Comparison of ENCODE assay signal across 1 cellular context in the genomic region with DNA sequence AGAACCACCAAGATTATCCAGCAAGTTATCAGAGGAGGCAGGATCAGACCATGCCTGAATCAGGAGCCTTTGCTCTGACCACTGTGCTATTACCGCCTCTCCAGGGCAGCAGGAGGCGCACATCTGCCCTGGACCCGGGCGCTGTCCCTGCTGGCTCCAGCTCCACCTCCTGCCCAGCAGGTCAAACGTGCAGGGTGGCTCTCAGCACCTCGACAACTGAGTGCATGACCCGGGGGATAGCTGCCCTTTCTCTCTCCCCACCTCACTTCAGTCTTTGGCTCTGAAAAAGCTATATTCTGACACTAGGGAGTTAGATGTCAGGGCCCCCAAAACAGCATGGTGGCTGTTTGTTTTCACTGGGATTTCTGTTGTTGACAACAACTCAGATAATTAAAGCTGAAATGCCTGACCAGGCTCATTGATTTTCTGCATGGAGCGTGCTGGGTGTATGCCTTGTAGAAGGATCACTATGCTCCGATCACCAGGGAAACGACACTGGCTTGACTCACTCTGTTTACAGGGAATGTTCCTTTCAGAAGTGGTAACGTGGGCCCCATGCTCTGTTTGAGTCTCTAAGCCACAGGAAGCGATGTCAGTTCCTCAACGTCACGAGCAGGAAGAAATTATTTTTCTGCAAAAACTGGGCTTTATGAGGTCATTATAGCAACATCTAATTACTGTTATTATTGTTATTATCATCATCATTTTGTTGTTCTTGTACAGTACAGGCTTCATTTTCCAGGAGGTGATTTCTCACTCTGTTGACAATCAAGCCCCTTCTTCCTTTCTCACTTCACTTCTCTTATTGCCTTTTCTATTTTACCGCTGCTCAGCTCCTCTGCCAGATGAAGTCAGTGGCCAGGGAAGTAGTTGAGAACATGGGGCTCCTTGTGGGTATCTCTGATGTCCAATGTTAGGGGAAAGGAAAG.
A peak's percentile ranks its signal among the peaks of the same experiment; 100 is the strongest.
TF ChIP-seq lines count a peak whose summit lies in the region.

No MANE protein-coding gene starts in this region.

TF ChIP-seq in HepG2, 621 proteins besides CTCF, POLR2A, EP300 and RAD21 (continued from another document and continues in another):
- TF ChIP-seq, protein P1, sequence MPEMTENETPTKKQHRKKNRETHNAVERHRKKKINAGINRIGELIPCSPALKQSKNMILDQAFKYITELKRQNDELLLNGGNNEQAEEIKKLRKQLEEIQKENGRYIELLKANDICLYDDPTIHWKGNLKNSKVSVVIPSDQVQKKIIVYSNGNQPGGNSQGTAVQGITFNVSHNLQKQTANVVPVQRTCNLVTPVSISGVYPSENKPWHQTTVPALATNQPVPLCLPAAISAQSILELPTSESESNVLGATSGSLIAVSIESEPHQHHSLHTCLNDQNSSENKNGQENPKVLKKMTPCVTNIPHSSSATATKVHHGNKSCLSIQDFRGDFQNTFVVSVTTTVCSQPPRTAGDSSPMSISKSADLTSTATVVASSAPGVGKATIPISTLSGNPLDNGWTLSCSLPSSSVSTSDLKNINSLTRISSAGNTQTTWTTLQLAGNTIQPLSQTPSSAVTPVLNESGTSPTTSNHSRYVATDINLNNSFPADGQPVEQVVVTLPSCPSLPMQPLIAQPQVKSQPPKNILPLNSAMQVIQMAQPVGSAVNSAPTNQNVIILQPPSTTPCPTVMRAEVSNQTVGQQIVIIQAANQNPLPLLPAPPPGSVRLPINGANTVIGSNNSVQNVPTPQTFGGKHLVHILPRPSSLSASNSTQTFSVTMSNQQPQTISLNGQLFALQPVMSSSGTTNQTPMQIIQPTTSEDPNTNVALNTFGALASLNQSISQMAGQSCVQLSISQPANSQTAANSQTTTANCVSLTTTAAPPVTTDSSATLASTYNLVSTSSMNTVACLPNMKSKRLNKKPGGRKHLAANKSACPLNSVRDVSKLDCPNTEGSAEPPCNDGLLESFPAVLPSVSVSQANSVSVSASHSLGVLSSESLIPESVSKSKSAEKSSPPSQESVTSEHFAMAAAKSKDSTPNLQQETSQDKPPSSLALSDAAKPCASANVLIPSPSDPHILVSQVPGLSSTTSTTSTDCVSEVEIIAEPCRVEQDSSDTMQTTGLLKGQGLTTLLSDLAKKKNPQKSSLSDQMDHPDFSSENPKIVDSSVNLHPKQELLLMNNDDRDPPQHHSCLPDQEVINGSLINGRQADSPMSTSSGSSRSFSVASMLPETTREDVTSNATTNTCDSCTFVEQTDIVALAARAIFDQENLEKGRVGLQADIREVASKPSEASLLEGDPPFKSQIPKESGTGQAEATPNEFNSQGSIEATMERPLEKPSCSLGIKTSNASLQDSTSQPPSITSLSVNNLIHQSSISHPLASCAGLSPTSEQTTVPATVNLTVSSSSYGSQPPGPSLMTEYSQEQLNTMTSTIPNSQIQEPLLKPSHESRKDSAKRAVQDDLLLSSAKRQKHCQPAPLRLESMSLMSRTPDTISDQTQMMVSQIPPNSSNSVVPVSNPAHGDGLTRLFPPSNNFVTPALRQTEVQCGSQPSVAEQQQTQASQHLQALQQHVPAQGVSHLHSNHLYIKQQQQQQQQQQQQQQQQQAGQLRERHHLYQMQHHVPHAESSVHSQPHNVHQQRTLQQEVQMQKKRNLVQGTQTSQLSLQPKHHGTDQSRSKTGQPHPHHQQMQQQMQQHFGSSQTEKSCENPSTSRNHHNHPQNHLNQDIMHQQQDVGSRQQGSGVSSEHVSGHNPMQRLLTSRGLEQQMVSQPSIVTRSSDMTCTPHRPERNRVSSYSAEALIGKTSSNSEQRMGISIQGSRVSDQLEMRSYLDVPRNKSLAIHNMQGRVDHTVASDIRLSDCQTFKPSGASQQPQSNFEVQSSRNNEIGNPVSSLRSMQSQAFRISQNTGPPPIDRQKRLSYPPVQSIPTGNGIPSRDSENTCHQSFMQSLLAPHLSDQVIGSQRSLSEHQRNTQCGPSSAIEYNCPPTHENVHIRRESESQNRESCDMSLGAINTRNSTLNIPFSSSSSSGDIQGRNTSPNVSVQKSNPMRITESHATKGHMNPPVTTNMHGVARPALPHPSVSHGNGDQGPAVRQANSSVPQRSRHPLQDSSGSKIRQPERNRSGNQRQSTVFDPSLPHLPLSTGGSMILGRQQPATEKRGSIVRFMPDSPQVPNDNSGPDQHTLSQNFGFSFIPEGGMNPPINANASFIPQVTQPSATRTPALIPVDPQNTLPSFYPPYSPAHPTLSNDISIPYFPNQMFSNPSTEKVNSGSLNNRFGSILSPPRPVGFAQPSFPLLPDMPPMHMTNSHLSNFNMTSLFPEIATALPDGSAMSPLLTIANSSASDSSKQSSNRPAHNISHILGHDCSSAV (CRISPR knock-in tag; IDR thresholded peaks at IDR 0.05; ENCODE audit: borderline replicate concordance): no peak
- TF ChIP-seq PPARG (CRISPR knock-in tag; conservative IDR thresholded peaks at IDR 0.05) (no peak; the same call in 1 of the 2 replicates), NR2F2 (IDR thresholded peaks at IDR 0.05; ENCODE audit: borderline replicate concordance, low read depth) (peak; percentile 73), MIER3 (CRISPR knock-in tag; IDR thresholded peaks at IDR 0.05; ENCODE audit: borderline replicate concordance) (peak; percentile 63; the same call in 1 of the 2 replicates), ZNF468 (CRISPR knock-in tag; IDR thresholded peaks at IDR 0.05) (0 out of 2 replicates have a peak, but pooled peaks have one; percentile 25), SNAPC2 (CRISPR knock-in tag; IDR thresholded peaks at IDR 0.05) (no peak), ZNF496 (CRISPR knock-in tag; IDR thresholded peaks at IDR 0.05; ENCODE audit: insufficient replicate concordance) (no peak), ARNTL (CRISPR knock-in tag; IDR thresholded peaks at IDR 0.05) (no peak), MLLT10 (CRISPR knock-in tag; IDR thresholded peaks at IDR 0.05) (no peak), KLF13 (CRISPR knock-in tag; IDR thresholded peaks at IDR 0.05) (no peak), ZNF263 (CRISPR knock-in tag; IDR thresholded peaks at IDR 0.05) (no peak), RFXANK (CRISPR knock-in tag; IDR thresholded peaks at IDR 0.05) (no peak), NCOR1 (IDR thresholded peaks at IDR 0.05; ENCODE audit: borderline replicate concordance, low read length) (no peak), ZNF607 (CRISPR knock-in tag; IDR thresholded peaks at IDR 0.05; ENCODE audit: borderline replicate concordance) (peak; percentile 84; the same call in 1 of the 2 replicates), ATAD3A (CRISPR knock-in tag; IDR thresholded peaks at IDR 0.05) (no peak), FOSL2 (CRISPR knock-in tag; IDR thresholded peaks at IDR 0.05) (peak; percentile 92)
- TF ChIP-seq, protein P2, sequence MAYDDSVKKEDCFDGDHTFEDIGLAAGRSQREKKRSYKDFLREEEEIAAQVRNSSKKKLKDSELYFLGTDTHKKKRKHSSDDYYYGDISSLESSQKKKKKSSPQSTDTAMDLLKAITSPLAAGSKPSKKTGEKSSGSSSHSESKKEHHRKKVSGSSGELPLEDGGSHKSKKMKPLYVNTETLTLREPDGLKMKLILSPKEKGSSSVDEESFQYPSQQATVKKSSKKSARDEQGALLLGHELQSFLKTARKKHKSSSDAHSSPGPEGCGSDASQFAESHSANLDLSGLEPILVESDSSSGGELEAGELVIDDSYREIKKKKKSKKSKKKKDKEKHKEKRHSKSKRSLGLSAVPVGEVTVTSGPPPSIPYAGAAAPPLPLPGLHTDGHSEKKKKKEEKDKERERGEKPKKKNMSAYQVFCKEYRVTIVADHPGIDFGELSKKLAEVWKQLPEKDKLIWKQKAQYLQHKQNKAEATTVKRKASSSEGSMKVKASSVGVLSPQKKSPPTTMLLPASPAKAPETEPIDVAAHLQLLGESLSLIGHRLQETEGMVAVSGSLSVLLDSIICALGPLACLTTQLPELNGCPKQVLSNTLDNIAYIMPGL (CRISPR knock-in tag; IDR thresholded peaks at IDR 0.05; ENCODE audit: borderline replicate concordance in 1 of 2, low read depth in 1 of 2): peak; percentile 88 to 89
- TF ChIP-seq, protein P3, sequence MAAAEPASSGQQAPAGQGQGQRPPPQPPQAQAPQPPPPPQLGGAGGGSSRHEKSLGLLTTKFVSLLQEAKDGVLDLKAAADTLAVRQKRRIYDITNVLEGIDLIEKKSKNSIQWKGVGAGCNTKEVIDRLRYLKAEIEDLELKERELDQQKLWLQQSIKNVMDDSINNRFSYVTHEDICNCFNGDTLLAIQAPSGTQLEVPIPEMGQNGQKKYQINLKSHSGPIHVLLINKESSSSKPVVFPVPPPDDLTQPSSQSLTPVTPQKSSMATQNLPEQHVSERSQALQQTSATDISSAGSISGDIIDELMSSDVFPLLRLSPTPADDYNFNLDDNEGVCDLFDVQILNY (CRISPR knock-in tag; conservative IDR thresholded peaks at IDR 0.05): no peak
- TF ChIP-seq, protein P4, sequence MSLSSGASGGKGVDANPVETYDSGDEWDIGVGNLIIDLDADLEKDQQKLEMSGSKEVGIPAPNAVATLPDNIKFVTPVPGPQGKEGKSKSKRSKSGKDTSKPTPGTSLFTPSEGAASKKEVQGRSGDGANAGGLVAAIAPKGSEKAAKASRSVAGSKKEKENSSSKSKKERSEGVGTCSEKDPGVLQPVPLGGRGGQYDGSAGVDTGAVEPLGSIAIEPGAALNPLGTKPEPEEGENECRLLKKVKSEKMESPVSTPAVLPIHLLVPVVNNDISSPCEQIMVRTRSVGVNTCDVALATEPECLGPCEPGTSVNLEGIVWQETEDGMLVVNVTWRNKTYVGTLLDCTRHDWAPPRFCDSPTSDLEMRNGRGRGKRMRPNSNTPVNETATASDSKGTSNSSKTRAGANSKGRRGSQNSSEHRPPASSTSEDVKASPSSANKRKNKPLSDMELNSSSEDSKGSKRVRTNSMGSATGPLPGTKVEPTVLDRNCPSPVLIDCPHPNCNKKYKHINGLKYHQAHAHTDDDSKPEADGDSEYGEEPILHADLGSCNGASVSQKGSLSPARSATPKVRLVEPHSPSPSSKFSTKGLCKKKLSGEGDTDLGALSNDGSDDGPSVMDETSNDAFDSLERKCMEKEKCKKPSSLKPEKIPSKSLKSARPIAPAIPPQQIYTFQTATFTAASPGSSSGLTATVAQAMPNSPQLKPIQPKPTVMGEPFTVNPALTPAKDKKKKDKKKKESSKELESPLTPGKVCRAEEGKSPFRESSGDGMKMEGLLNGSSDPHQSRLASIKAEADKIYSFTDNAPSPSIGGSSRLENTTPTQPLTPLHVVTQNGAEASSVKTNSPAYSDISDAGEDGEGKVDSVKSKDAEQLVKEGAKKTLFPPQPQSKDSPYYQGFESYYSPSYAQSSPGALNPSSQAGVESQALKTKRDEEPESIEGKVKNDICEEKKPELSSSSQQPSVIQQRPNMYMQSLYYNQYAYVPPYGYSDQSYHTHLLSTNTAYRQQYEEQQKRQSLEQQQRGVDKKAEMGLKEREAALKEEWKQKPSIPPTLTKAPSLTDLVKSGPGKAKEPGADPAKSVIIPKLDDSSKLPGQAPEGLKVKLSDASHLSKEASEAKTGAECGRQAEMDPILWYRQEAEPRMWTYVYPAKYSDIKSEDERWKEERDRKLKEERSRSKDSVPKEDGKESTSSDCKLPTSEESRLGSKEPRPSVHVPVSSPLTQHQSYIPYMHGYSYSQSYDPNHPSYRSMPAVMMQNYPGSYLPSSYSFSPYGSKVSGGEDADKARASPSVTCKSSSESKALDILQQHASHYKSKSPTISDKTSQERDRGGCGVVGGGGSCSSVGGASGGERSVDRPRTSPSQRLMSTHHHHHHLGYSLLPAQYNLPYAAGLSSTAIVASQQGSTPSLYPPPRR (CRISPR knock-in tag; IDR thresholded peaks at IDR 0.05; ENCODE audit: borderline replicate concordance): 0 out of 2 replicates have a peak, but pooled peaks have one; percentile 41
- TF ChIP-seq, protein P5, sequence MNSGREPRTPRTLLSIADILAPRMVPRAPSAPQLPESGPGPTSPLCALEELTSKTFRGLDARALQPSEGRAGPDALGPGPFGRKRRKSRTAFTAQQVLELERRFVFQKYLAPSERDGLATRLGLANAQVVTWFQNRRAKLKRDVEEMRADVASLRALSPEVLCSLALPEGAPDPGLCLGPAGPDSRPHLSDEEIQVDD (CRISPR knock-in tag; IDR thresholded peaks at IDR 0.05; ENCODE audit: borderline replicate concordance): no peak
- TF ChIP-seq, protein P6, sequence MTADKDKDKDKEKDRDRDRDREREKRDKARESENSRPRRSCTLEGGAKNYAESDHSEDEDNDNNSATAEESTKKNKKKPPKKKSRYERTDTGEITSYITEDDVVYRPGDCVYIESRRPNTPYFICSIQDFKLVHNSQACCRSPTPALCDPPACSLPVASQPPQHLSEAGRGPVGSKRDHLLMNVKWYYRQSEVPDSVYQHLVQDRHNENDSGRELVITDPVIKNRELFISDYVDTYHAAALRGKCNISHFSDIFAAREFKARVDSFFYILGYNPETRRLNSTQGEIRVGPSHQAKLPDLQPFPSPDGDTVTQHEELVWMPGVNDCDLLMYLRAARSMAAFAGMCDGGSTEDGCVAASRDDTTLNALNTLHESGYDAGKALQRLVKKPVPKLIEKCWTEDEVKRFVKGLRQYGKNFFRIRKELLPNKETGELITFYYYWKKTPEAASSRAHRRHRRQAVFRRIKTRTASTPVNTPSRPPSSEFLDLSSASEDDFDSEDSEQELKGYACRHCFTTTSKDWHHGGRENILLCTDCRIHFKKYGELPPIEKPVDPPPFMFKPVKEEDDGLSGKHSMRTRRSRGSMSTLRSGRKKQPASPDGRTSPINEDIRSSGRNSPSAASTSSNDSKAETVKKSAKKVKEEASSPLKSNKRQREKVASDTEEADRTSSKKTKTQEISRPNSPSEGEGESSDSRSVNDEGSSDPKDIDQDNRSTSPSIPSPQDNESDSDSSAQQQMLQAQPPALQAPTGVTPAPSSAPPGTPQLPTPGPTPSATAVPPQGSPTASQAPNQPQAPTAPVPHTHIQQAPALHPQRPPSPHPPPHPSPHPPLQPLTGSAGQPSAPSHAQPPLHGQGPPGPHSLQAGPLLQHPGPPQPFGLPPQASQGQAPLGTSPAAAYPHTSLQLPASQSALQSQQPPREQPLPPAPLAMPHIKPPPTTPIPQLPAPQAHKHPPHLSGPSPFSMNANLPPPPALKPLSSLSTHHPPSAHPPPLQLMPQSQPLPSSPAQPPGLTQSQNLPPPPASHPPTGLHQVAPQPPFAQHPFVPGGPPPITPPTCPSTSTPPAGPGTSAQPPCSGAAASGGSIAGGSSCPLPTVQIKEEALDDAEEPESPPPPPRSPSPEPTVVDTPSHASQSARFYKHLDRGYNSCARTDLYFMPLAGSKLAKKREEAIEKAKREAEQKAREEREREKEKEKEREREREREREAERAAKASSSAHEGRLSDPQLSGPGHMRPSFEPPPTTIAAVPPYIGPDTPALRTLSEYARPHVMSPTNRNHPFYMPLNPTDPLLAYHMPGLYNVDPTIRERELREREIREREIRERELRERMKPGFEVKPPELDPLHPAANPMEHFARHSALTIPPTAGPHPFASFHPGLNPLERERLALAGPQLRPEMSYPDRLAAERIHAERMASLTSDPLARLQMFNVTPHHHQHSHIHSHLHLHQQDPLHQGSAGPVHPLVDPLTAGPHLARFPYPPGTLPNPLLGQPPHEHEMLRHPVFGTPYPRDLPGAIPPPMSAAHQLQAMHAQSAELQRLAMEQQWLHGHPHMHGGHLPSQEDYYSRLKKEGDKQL (CRISPR knock-in tag; IDR thresholded peaks at IDR 0.05; ENCODE audit: low read depth): no peak
- TF ChIP-seq, protein P7, sequence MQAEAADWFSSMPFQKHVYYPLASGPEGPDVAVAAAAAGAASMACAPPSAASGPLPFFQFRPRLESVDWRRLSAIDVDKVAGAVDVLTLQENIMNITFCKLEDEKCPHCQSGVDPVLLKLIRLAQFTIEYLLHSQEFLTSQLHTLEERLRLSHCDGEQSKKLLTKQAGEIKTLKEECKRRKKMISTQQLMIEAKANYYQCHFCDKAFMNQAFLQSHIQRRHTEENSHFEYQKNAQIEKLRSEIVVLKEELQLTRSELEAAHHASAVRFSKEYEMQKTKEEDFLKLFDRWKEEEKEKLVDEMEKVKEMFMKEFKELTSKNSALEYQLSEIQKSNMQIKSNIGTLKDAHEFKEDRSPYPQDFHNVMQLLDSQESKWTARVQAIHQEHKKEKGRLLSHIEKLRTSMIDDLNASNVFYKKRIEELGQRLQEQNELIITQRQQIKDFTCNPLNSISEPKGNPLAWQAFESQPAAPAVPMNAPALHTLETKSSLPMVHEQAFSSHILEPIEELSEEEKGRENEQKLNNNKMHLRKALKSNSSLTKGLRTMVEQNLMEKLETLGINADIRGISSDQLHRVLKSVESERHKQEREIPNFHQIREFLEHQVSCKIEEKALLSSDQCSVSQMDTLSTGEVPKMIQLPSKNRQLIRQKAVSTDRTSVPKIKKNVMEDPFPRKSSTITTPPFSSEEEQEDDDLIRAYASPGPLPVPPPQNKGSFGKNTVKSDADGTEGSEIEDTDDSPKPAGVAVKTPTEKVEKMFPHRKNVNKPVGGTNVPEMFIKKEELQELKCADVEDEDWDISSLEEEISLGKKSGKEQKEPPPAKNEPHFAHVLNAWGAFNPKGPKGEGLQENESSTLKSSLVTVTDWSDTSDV (CRISPR knock-in tag; IDR thresholded peaks at IDR 0.05): no peak
